In genomic region chr3:42649783-42650182, GRCh38 we compare ENCODE assay signal across 21 cellular contexts. TPM values are rescaled to one million over a fixed set of nuclear protein-coding genes. Genes with fewer than 3 reads are reported as not detected.
A peak's percentile ranks its signal among the peaks of the same experiment; 100 is the strongest.
DNase-seq lines count a peak whose midpoint lies in the region; ATAC-seq and TF ChIP-seq lines count a peak whose summit lies in the region.
"Had no signal": no experiment of that assay in that cellular context is flagged by ENCODE, and none has a peak within 500 bp of the region (broad histone marks: within the 10 kb centered on the region; RNA-seq: fewer than 3 reads in every experiment).

No MANE protein-coding gene starts in this region.

- POLR2A ChIA-PET in CD4-positive, alpha-beta T cell (lab: Charles Lee): no interaction called here
- POLR2A ChIA-PET in Caco-2 (lab: Charles Lee): no interaction called here

- H3K9me3 Mint-ChIP-seq in CD4-positive, alpha-beta T cell: no peaks in the 10 kb centered on the region
- no peaks in the 10 kb centered on the region for H3K9me3 Mint-ChIP-seq in progenitor cell of endocrine pancreas (ENCODE audit: low read depth)
- H3K9me3 Mint-ChIP-seq in Caco-2 (ENCODE audit: unreplicated experiment): no peaks in the 10 kb centered on the region
- H3K9me3 Mint-ChIP-seq: memory B cell, neural progenitor cell had no signal

- H3K4me3 ChIP-seq in Caco-2 (ENCODE audit: low read depth, low read length): no peak overlapping the region
- H3K4me3 ChIP-seq: neural progenitor cell, smooth muscle cell had no signal

- H3K27me3 Mint-ChIP-seq in CD4-positive, alpha-beta T cell: no peaks in the 10 kb centered on the region
- no peaks in the 10 kb centered on the region for H3K27me3 Mint-ChIP-seq in progenitor cell of endocrine pancreas
- no peaks in the 10 kb centered on the region for H3K27me3 Mint-ChIP-seq in Caco-2 (ENCODE audit: insufficient read depth, unreplicated experiment)
- H3K27me3 Mint-ChIP-seq: activated naive CD8-positive, alpha-beta T cell had no signal

- intact Hi-C loops in CD4-positive, alpha-beta T cell (cut with DNase I, micrococcal nuclease): loop anchor here in 1 of 2 experiments (5.0 kb wide), 2 partner anchors 37 to 93 kb away; no protein-coding TSS in a partner anchor
- intact Hi-C loops in Caco-2 (cut with micrococcal nuclease; ENCODE audit: unreplicated experiment): loop anchor here (5.0 kb wide), 2 partner anchors 47 to 67 kb away; partner anchors contain the start of genes NKTR and SEC22C

- H3K4me1 ChIP-seq in Caco-2: peaks cover 12% of the 10 kb centered on the region

- ATAC-seq in CD4-positive, alpha-beta T cell (ENCODE audit: poor library complexity): no peak
- no peak for ATAC-seq in left lobe of liver

- no peaks in the 10 kb centered on the region for H3K9me3 ChIP-seq in CD4-positive, alpha-beta T cell (ENCODE audit: control insufficient read depth, low read length)
- no peaks in the 10 kb centered on the region for H3K9me3 ChIP-seq in Caco-2

- no TSS peak for BruUV-seq in Caco-2 (replicated peaks; lab: Mats Ljungman, UMichigan)

- no peaks in the 10 kb centered on the region for H3K27me3 ChIP-seq in CD4-positive, alpha-beta T cell (ENCODE audit: control insufficient read depth, insufficient read depth, low read length)
- H3K27me3 ChIP-seq in Caco-2 (replicated peaks; ENCODE audit: control insufficient read depth, insufficient read depth, low read length): no peaks in the 10 kb centered on the region
- H3K27me3 ChIP-seq: brain microvascular endothelial cell, neural progenitor cell had no signal

- peak; percentile 23 for TF ChIP-seq POLR2A in GM18951 (IDR thresholded peaks at IDR 0.05; ENCODE audit: extremely low read depth, insufficient read depth, insufficient read length)

- no peak overlapping the region for H3K4me3 Mint-ChIP-seq in CD4-positive, alpha-beta T cell
- H3K4me3 Mint-ChIP-seq in progenitor cell of endocrine pancreas (ENCODE audit: low read depth) (no peak overlapping the region), Caco-2 (ENCODE audit: unreplicated experiment) (no peak overlapping the region)
- H3K4me3 Mint-ChIP-seq: activated naive CD8-positive, alpha-beta T cell; memory B cell; neural progenitor cell had no signal

- no peaks in the 10 kb centered on the region; the same call in 1 of the 2 replicates for H3K36me3 ChIP-seq in Caco-2 (ENCODE audit: control insufficient read depth, insufficient read depth, low read length)

- in situ Hi-C loops in GM18951 (cut with MboI; ENCODE audit: low sequenced_read_pairs, unreplicated experiment): no loop called here

- DNase-seq in CD4-positive, alpha-beta T cell: no peak
- DNase-seq in caudate nucleus (lab: John Stamatoyannopoulos, UW) (no peak), progenitor cell of endocrine pancreas (ENCODE audit: low spot score, unreplicated experiment) (no peak), left lobe of liver (ENCODE audit: low spot score) (no peak), Caco-2 (no peak)
- no peak for DNase-seq in stimulated activated CD4-positive, alpha-beta T cell treated with anti-CD3 and anti-CD28 coated beads, Interleukin-1b, Interleukin-23, amount 100 ng/mL, for 48 hours
- DNase-seq: activated CD4-positive, alpha-beta T cell treated with anti-CD3 and anti-CD28 coated beads for 48 hours; AML-193; brain microvascular endothelial cell; dermis blood vessel endothelial cell; foreskin fibroblast; hippocampal formation; islet precursor cell; NCI-H1105 treated with DMSO at 0.1 percent for 48 hours; NCI-H524 treated with DMSO at 0.1 percent for 48 hours had no signal

- no peak for TF ChIP-seq CTCF in CD4-positive, alpha-beta T cell (IDR thresholded peaks at IDR 0.05)
- TF ChIP-seq CTCF in progenitor cell of endocrine pancreas (IDR thresholded peaks at IDR 0.05; ENCODE audit: unreplicated experiment): no peak
- TF ChIP-seq CTCF in Caco-2 (IDR thresholded peaks at IDR 0.05; ENCODE audit: insufficient read depth in 1 of 2, low read depth in 1 of 2, low read length in 1 of 2, severe bottlenecking in 1 of 2, unreplicated experiment in 1 of 2): no peak

- H3K36me3 Mint-ChIP-seq in CD4-positive, alpha-beta T cell (ENCODE audit: low read depth): peaks cover 39% of the 10 kb centered on the region
- H3K36me3 Mint-ChIP-seq in progenitor cell of endocrine pancreas (ENCODE audit: insufficient read depth) (peaks cover 11% of the 10 kb centered on the region), Caco-2 (ENCODE audit: insufficient read depth, unreplicated experiment) (peaks cover 66% of the 10 kb centered on the region)

- CTCF ChIA-PET in CD4-positive, alpha-beta T cell (lab: Charles Lee): no interaction called here
- CTCF ChIA-PET in Caco-2 (lab: Charles Lee): no interaction called here

- peak overlapping the region; percentile 46 for H3K27ac Mint-ChIP-seq in CD4-positive, alpha-beta T cell
- peak overlapping the region; percentile 35 for H3K27ac Mint-ChIP-seq in progenitor cell of endocrine pancreas
- H3K27ac Mint-ChIP-seq in Caco-2 (ENCODE audit: unreplicated experiment): no peak overlapping the region
- H3K27ac Mint-ChIP-seq: neural progenitor cell had no signal

- peaks cover 35% of the 10 kb centered on the region for H3K4me1 Mint-ChIP-seq in CD4-positive, alpha-beta T cell (ENCODE audit: low read depth)
- H3K4me1 Mint-ChIP-seq in progenitor cell of endocrine pancreas (ENCODE audit: low read depth) (peaks cover 13% of the 10 kb centered on the region), Caco-2 (ENCODE audit: low read depth, unreplicated experiment) (no peaks in the 10 kb centered on the region)

- no peak overlapping the region for H3K27ac ChIP-seq in CD4-positive, alpha-beta T cell (ENCODE audit: low read depth, low read length)
- H3K27ac ChIP-seq in caudate nucleus (ENCODE audit: low read depth, low read length): peak overlapping the region; percentile 98
- H3K27ac ChIP-seq: brain microvascular endothelial cell, epithelial cell of prostate, neural progenitor cell had no signal

RNA-seq across cellular contexts. Expression of gene ZBTB47, which starts 3.7 kb away (rescaled TPM):
- total RNA-seq in CD4-positive, alpha-beta T cell: under 1 TPM; 0.47 to 0.80 TPM
- total RNA-seq in progenitor cell of endocrine pancreas: 9.1 and 9.7 TPM in 2 replicates
- 5.0 TPM for total RNA-seq in left lobe of liver
- 4.8 and 5.2 TPM in 2 replicates for total RNA-seq in Caco-2 (2022)

RNA-seq across cellular contexts. Expression of gene KLHL40, which starts 35.6 kb away (rescaled TPM):
- not detected for total RNA-seq in CD4-positive, alpha-beta T cell
- not detected in 2 replicates for total RNA-seq in progenitor cell of endocrine pancreas
- not detected for total RNA-seq in left lobe of liver
- not detected in 2 replicates for total RNA-seq in Caco-2 (2022)
- total RNA-seq: smooth muscle cell had no signal

RNA-seq across cellular contexts. Expression of gene NKTR, which starts 49.3 kb away (rescaled TPM):
- total RNA-seq in CD4-positive, alpha-beta T cell: 100 to 1,000 TPM; 236 to 249 TPM
- total RNA-seq in progenitor cell of endocrine pancreas: 142 and 155 TPM in 2 replicates
- 29.2 TPM for total RNA-seq in left lobe of liver
- 66.6 and 67.9 TPM in 2 replicates for total RNA-seq in Caco-2 (2022)

RNA-seq across cellular contexts. Expression of gene HHATL, which starts 52.8 kb away (rescaled TPM):
- not detected for total RNA-seq in CD4-positive, alpha-beta T cell
- total RNA-seq in progenitor cell of endocrine pancreas: not detected in 2 replicates
- total RNA-seq in left lobe of liver: 0.40 TPM
- total RNA-seq in Caco-2 (2022): not detected in 2 replicates
- total RNA-seq: dermis blood vessel endothelial cell, smooth muscle cell had no signal

RNA-seq across cellular contexts. Expression of gene SS18L2, which starts 59.1 kb away (rescaled TPM):
- 10 to 100 TPM; 47.2 to 53.6 TPM for total RNA-seq in CD4-positive, alpha-beta T cell
- total RNA-seq in progenitor cell of endocrine pancreas (39.5 and 43.9 TPM in 2 replicates), left lobe of liver (14.4 TPM), Caco-2 (2022) (37.3 and 38.7 TPM in 2 replicates)
